34 cellular contexts compared by ENCODE assay signal in the genomic region with DNA sequence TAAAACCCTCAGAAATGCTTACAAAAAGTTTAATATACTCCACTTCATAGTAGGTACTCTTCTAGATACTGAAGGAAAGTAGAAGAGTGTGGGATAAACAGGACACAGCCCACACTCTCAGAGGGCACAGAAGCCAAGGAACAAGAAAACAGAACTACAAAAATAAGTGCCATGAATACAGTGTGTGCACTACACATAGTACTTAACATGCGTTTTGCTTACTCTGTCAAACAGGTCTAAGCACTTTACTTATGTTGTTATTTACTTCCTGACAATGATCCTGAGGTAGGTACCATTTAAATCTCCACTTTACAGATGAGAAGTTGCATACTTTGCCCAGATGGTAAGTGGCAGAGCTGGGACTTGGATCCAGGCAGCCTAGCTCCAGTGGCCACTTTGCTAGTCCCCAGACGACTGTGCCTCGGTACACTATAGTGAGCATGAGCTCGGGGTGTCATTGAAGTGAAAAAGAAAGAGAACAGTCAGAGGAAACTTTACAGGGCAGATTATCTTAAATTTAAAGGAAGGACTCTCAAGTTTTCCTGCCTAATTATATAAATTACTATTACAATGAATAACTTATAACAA.
"Had no signal": no experiment of that assay in that cellular context is flagged by ENCODE, and none has a peak within 500 bp of the region (broad histone marks: within the 10 kb centered on the region; RNA-seq: fewer than 3 reads in every experiment).

No MANE protein-coding gene starts in this region.

- H3K36me3 Mint-ChIP-seq: activated naive CD4-positive, alpha-beta T cell treated with anti-CD3 and anti-CD28 coated beads, Interleukin-2, amount 50 U/mL, for 24 hours; activated naive CD8-positive, alpha-beta T cell treated with anti-CD3 and anti-CD28 coated beads, Interleukin-2, amount 10 ng/mL, durations not matched to agents 7 days and 5 days; brain had no signal

- H3K9me3 Mint-ChIP-seq: activated naive CD4-positive, alpha-beta T cell treated with anti-CD3 and anti-CD28 coated beads, Interleukin-2, amount 50 U/mL, for 24 hours; activated T-cell treated with anti-CD3 and anti-CD28 coated beads, Interleukin-2, amount 50 U/mL, for 24 hours; activated T-helper 2 cell treated with anti-CD3 and anti-CD28 coated beads, Interferon-gamma antibody, Interleukin-2, Interleukin-4, amounts not matched to agents 10 μg/mL and 5 μg/mL and 100 μg/mL, durations not matched to agents 14 hours and 24 hours and 36 hours had no signal

- H3K27ac ChIP-seq: ascending aorta, Peyer's patch, SJSA1 had no signal

- H3K27me3 ChIP-seq: ascending aorta, MG63, Peyer's patch, SJSA1 had no signal

- H3K4me3 ChIP-seq: ascending aorta, MG63, Peyer's patch, SJSA1 had no signal

- H3K4me1 ChIP-seq: ascending aorta, Peyer's patch, SJSA1 had no signal

- H3K36me3 ChIP-seq: ascending aorta, MG63, Peyer's patch, SJSA1 had no signal

- H3K27me3 Mint-ChIP-seq: activated CD4-positive, alpha-beta T cell treated with anti-CD3 and anti-CD28 coated beads, Interleukin-2, amount 10 ng/mL, durations not matched to agents 7 days and 5 days; activated naive CD8-positive, alpha-beta T cell treated with anti-CD3 and anti-CD28 coated beads, Interleukin-2, amount 10 ng/mL, durations not matched to agents 7 days and 5 days; activated T-cell treated with anti-CD3 and anti-CD28 coated beads, Interleukin-2, amount 50 U/mL, for 24 hours had no signal

- H3K4me2 ChIP-seq: SK-N-SH had no signal

- H3K4me1 Mint-ChIP-seq: activated CD4-positive, alpha-beta T cell treated with anti-CD3 and anti-CD28 coated beads for 36 hours; activated CD4-positive, alpha-beta T cell treated with anti-CD3 and anti-CD28 coated beads, Interleukin-2, amount 10 ng/mL, durations not matched to agents 7 days and 5 days; activated naive CD4-positive, alpha-beta T cell treated with anti-CD3 and anti-CD28 coated beads, Interleukin-2, amount 50 U/mL, for 24 hours; activated naive CD8-positive, alpha-beta T cell treated with anti-CD3 and anti-CD28 coated beads, Interleukin-2, amount 10 ng/mL, durations not matched to agents 7 days and 5 days; brain had no signal

- DNase-seq: activated CD4-positive, alpha-beta T cell treated with anti-CD3 and anti-CD28 coated beads for 36 hours; activated CD4-positive, alpha-beta T cell treated with anti-CD3 and anti-CD28 coated beads, Interleukin-2, amount 10 ng/mL, durations not matched to agents 7 days and 5 days; activated CD4-positive, alpha-beta T cell treated with anti-CD3 and anti-CD28 coated beads, Interleukin-2, amount 50 U/mL, for 48 hours; activated CD8-positive, alpha-beta T cell treated with anti-CD3 and anti-CD28 coated beads, Interleukin-2, amount 10 ng/mL, durations not matched to agents 7 days and 5 days; activated gamma-delta T cell; activated naive CD4-positive, alpha-beta T cell treated with Interleukin-2 at 50 U/mL for 16 hours; activated naive CD8-positive, alpha-beta T cell treated with anti-CD3 and anti-CD28 coated beads, Interleukin-2, amount 10 ng/mL, durations not matched to agents 7 days and 5 days; activated T-cell treated with anti-CD3 and anti-CD28 coated beads, Interleukin-2, amount 50 U/mL, for 24 hours; amygdala; caudate nucleus; Kasumi-1; MG63; NCI-H1048; NCI-H1105 treated with DMSO at 0.1 percent for 48 hours; NCI-H1436; NCI-H1694; NCI-H1930; NCI-H2081 treated with DMSO at 0.1 percent for 48 hours; NCI-H2171; NCI-H524 treated with DMSO at 0.1 percent for 48 hours; NK-92 treated with Interleukin-12 subunit alpha and Interleukin-12 subunit beta, amount 100 ng/mL, for 24 hours; PC-3; Peyer's patch; RPMI8226; SHP77 treated with DMSO at 0.1 percent for 48 hours; SK-N-SH had no signal

- H3K27ac Mint-ChIP-seq: activated CD4-positive, alpha-beta T cell treated with anti-CD3 and anti-CD28 coated beads for 36 hours; activated CD4-positive, alpha-beta T cell treated with anti-CD3 and anti-CD28 coated beads, Interleukin-2, amount 10 ng/mL, durations not matched to agents 7 days and 5 days; activated CD8-positive, alpha-beta T cell treated with anti-CD3 and anti-CD28 coated beads, Interleukin-2, amount 10 ng/mL, durations not matched to agents 7 days and 5 days; activated naive CD4-positive, alpha-beta T cell treated with anti-CD3 and anti-CD28 coated beads, Interleukin-2, amount 50 U/mL, for 24 hours; activated naive CD8-positive, alpha-beta T cell treated with anti-CD3 and anti-CD28 coated beads, Interleukin-2, amount 10 ng/mL, durations not matched to agents 7 days and 5 days; activated T-cell treated with anti-CD3 and anti-CD28 coated beads, Interleukin-2, amount 50 U/mL, for 24 hours; activated T-helper 2 cell treated with anti-CD3 and anti-CD28 coated beads, Interferon-gamma antibody, Interleukin-2, Interleukin-4, amounts not matched to agents 10 μg/mL and 5 μg/mL and 100 μg/mL, durations not matched to agents 14 hours and 24 hours and 36 hours; brain; T-helper 1 cell treated with Interleukin-12 subunit alpha and Interleukin-12 subunit beta and Interleukin-4 antibody, amounts not matched to agents 30 μg/mL and 1 μg/mL, for 36 hours; T-helper 2 cell treated with Interferon-gamma antibody and Interleukin-4, amounts not matched to agents 5 μg/mL and 100 μg/mL, for 36 hours had no signal

- H3K4me3 Mint-ChIP-seq: activated CD4-positive, alpha-beta T cell treated with anti-CD3 and anti-CD28 coated beads for 36 hours; activated CD4-positive, alpha-beta T cell treated with anti-CD3 and anti-CD28 coated beads, Interleukin-2, amount 10 ng/mL, durations not matched to agents 7 days and 5 days; activated CD8-positive, alpha-beta T cell treated with anti-CD3 and anti-CD28 coated beads, Interleukin-2, amount 10 ng/mL, durations not matched to agents 7 days and 5 days; activated naive CD4-positive, alpha-beta T cell treated with anti-CD3 and anti-CD28 coated beads, Interleukin-2, amount 50 U/mL, for 24 hours; activated naive CD8-positive, alpha-beta T cell treated with anti-CD3 and anti-CD28 coated beads, Interleukin-2, amount 10 ng/mL, durations not matched to agents 7 days and 5 days; activated T-cell treated with anti-CD3 and anti-CD28 coated beads, Interleukin-2, amount 50 U/mL, for 24 hours; brain; T-helper 1 cell treated with Interleukin-12 subunit alpha and Interleukin-12 subunit beta and Interleukin-4 antibody, amounts not matched to agents 30 μg/mL and 1 μg/mL, for 36 hours; T-helper 2 cell treated with Interferon-gamma antibody and Interleukin-4, amounts not matched to agents 5 μg/mL and 100 μg/mL, for 36 hours had no signal

- ATAC-seq: activated CD4-positive, alpha-beta T cell treated with anti-CD3 and anti-CD28 coated beads for 36 hours; activated CD4-positive, CD25-positive, alpha-beta regulatory T cell treated with anti-CD3 and anti-CD28 coated beads, Interleukin-2, amount 50 U/mL, for 24 hours; activated CD8-positive, alpha-beta T cell treated with anti-CD3 and anti-CD28 coated beads, Interleukin-2, amount 10 ng/mL, durations not matched to agents 7 days and 5 days; PC-3 had no signal

- H3K9me3 ChIP-seq: ascending aorta, MG63, Peyer's patch, SK-N-SH had no signal
